ENCODE assay signal across 2 cellular contexts in the genomic region with DNA sequence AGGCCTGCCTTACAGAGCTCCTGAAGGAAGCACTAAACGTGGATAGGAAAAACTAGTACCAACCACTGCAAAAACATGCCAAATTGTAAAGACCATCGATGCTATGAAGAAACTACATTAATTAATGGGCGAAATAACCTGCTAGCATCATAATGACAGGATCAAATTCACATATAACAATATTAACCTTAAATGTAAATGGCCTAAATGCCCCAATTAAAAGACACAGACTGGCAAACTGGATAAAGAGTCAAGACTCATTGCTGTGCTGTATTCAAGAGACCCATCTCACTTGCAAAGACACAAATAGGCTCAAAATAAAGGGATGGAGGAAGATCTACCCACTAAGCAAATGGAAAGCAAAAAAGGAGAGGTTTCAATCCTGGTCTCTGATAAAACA.
DNase-seq lines count a peak whose midpoint lies in the region; ATAC-seq, FAIRE-seq and TF ChIP-seq lines count a peak whose summit lies in the region.
"Not testable (repeated sequence)": the region's sequence is repeated elsewhere in the genome, so short reads cannot be mapped to it uniquely, and the experiment has no call there.

No MANE protein-coding gene starts in this region.

- H3K79me2 ChIP-seq in K562 (ENCODE audit: control insufficient read depth, insufficient read depth, low read length): not testable (repeated sequence)

- CTCF ChIA-PET in HEK293 (lab: Yijun Ruan, JAX); K562 (lab: Yijun Ruan, JAX; ENCODE audit: low intra/inter-chr PET ratio): not testable (repeated sequence)

- DNase-seq in K562 (ENCODE audit: extremely low read depth in 1 of 4, low spot score in 3 of 4): not testable (repeated sequence)

- H3K9me3 ChIP-seq in HEK293 (ENCODE audit: control insufficient read depth, insufficient read depth, low read depth, low read length); K562 (replicated peaks; ENCODE audit: control insufficient read depth, insufficient read depth, low read depth, low read length): not testable (repeated sequence)

- intact Hi-C loops in K562 (cut with micrococcal nuclease): not testable (repeated sequence)

- in situ Hi-C loops in K562 (cut with MboI): not testable (repeated sequence)

- FAIRE-seq in K562 (lab: Jason Lieb, UNC): not testable (repeated sequence)

- not testable (repeated sequence) for H3K9ac ChIP-seq in K562 (ENCODE audit: insufficient read depth in 1 of 2, low read depth in 2 of 2, low read length in 2 of 2)

- not testable (repeated sequence) for H2AFZ ChIP-seq in K562 (ENCODE audit: low read depth, low read length)

- not testable (repeated sequence) for H3K27ac ChIP-seq in HEK293 (ENCODE audit: extremely low read depth, low read depth, low read length); K562 (ENCODE audit: extremely low read depth, low read depth, low read length)

- H3K9me1 ChIP-seq in K562 (ENCODE audit: control insufficient read depth, insufficient read depth, low read length): not testable (repeated sequence)

- not testable (repeated sequence) for TF ChIP-seq POLR2A in K562 (conservative IDR thresholded peaks at IDR 0.05)

- not testable (repeated sequence) for H3K4me2 ChIP-seq in K562 (ENCODE audit: insufficient read depth, low read length)

- H3K27me3 ChIP-seq in K562 (ENCODE audit: control insufficient read depth in 2 of 2, insufficient read depth in 2 of 2, low read length in 2 of 2): not testable (repeated sequence)

- H3K4me3 ChIP-seq in HEK293 (ENCODE audit: low read depth, low read length); K562: not testable (repeated sequence)

- TF ChIP-seq RAD21 in K562 (CRISPR knock-in tag; conservative IDR thresholded peaks at IDR 0.05 in 1 of 2, IDR thresholded peaks at IDR 0.05 in 1 of 2): not testable (repeated sequence)

- H3K36me3 ChIP-seq in HEK293 (ENCODE audit: control insufficient read depth in 2 of 2, insufficient read depth in 1 of 2, low read length in 2 of 2); K562 (ENCODE audit: control insufficient read depth, insufficient read depth, low read length): not testable (repeated sequence)

- not testable (repeated sequence) for TF ChIP-seq EP300 in K562 (IDR thresholded peaks at IDR 0.05; ENCODE audit: low read length)

- not testable (repeated sequence) for H3K4me1 ChIP-seq in HEK293 (ENCODE audit: control insufficient read depth, insufficient read depth, low read length); K562 (replicated peaks in 1 of 2; ENCODE audit: control insufficient read depth in 2 of 2, insufficient read depth in 2 of 2, low read length in 2 of 2)

- not testable (repeated sequence) for H4K20me1 ChIP-seq in K562 (replicated peaks; ENCODE audit: control insufficient read depth, insufficient read depth, low read length)

- TF ChIP-seq CTCF in HEK293 (tag by site-specific recombination; IDR thresholded peaks at IDR 0.05); K562 (IDR thresholded peaks at IDR 0.05 in 2 of 3, conservative IDR thresholded peaks at IDR 0.05 in 1 of 3; ENCODE audit: insufficient read depth in 2 of 3, low read depth in 1 of 3, low read length in 3 of 3): not testable (repeated sequence)

- WGBS in K562 (ENCODE audit: insufficient coverage, low coverage, missing lambda C conversion rate): 4% methylated on average over 3 of the region's 3 CpGs

- not testable (repeated sequence) for ATAC-seq in K562

- POLR2A ChIA-PET in HEK293 (lab: Yijun Ruan, JAX); K562 (lab: Yijun Ruan, JAX): not testable (repeated sequence)

- not testable (repeated sequence) for BruUV-seq in K562 (replicated peaks; lab: Mats Ljungman, UMichigan)

TF ChIP-seq in HEK293, 187 proteins besides CTCF, POLR2A, EP300 and RAD21:
- peak; percentile 29 for TF ChIP-seq ZNF529 (tag by site-specific recombination; IDR thresholded peaks at IDR 0.05; ENCODE audit: insufficient replicate concordance)

TF ChIP-seq in K562, 482 proteins besides CTCF, POLR2A, EP300 and RAD21:
- peak; percentile 96 for TF ChIP-seq ZNF507 (tag; conservative IDR thresholded peaks at IDR 0.05)
